Comparison of ENCODE assay signal across 13 cellular contexts in genomic region chr13:59750860-59751259, GRCh38.
A peak's percentile ranks its signal among the peaks of the same experiment; 100 is the strongest.
DNase-seq lines count a peak whose midpoint lies in the region; ATAC-seq and TF ChIP-seq lines count a peak whose summit lies in the region.
"Had no signal": no experiment of that assay in that cellular context is flagged by ENCODE, and none has a peak within 500 bp of the region (broad histone marks: within the 10 kb centered on the region; RNA-seq: fewer than 3 reads in every experiment).

No MANE protein-coding gene starts in this region.

- no peak for TF ChIP-seq CTCF in prostate gland (IDR thresholded peaks at IDR 0.05)

- no peak overlapping the region for H3K4me3 ChIP-seq in prostate gland
- H3K4me3 ChIP-seq: BLaER1 treated with 17β-estradiol and CSF1 and Interleukin-3, amounts not matched to agents 10 nM and 100 nM; upper lobe of right lung had no signal

- no peak overlapping the region for H3K27ac ChIP-seq in prostate gland
- H3K27ac ChIP-seq: BLaER1 treated with 17β-estradiol and CSF1 and Interleukin-3, amounts not matched to agents 10 nM and 100 nM; HL-60; neutrophil; upper lobe of right lung had no signal

- no peaks in the 10 kb centered on the region for H3K36me3 ChIP-seq in prostate gland
- H3K36me3 ChIP-seq: BLaER1 treated with 17β-estradiol and CSF1 and Interleukin-3, amounts not matched to agents 10 nM and 100 nM; neutrophil; upper lobe of right lung had no signal

- DNase-seq in left cardiac atrium = no peak
- DNase-seq in cardiac septum (ENCODE audit: low spot score) = no peak
- DNase-seq in dedifferentiated amniotic fluid mesenchymal stem cell (ENCODE audit: extremely low spot score) = peak; percentile 57
- DNase-seq in kidney glomerular epithelial cell (lab: John Stamatoyannopoulos, UW) = peak; percentile 78
- DNase-seq in T1000 (lab: John Stamatoyannopoulos, UW) = no peak
- no peak for DNase-seq in prostate gland (ENCODE audit: low spot score)
- DNase-seq in HK-2 (ENCODE audit: unreplicated experiment) = no peak
- DNase-seq in NCI-H345 (lab: John Stamatoyannopoulos, UW) = no peak
- DNase-seq: activated gamma-delta T cell treated with Interleukin-2 at 50 U/mL for 16 hours, upper lobe of right lung had no signal

- intact Hi-C loops in left cardiac atrium (cut with DNase I) = no loop called here
- intact Hi-C loops in cardiac septum (cut with DNase I) = no loop called here
- intact Hi-C loops in prostate gland (cut with DNase I) = no loop called here

- no peaks in the 10 kb centered on the region for H3K4me1 ChIP-seq in prostate gland (replicated peaks)
- H3K4me1 ChIP-seq: BLaER1 treated with 17β-estradiol and CSF1 and Interleukin-3, amounts not matched to agents 10 nM and 100 nM; upper lobe of right lung had no signal

- H3K9me3 ChIP-seq in prostate gland = no peaks in the 10 kb centered on the region
- H3K9me3 ChIP-seq: BLaER1 treated with 17β-estradiol and CSF1 and Interleukin-3, amounts not matched to agents 10 nM and 100 nM; neutrophil; upper lobe of right lung had no signal

- whole genome bisulfite sequencing in prostate gland = 28% methylated on average over 7 of the region's 7 CpGs

- peak; percentile 70 for ATAC-seq in left cardiac atrium
- ATAC-seq: upper lobe of right lung had no signal

- H3K27me3 ChIP-seq in prostate gland (replicated peaks; ENCODE audit: insufficient read depth) = no peaks in the 10 kb centered on the region
- H3K27me3 ChIP-seq: BLaER1 treated with 17β-estradiol and CSF1 and Interleukin-3, amounts not matched to agents 10 nM and 100 nM; neutrophil; upper lobe of right lung had no signal

- no peak for TF ChIP-seq POLR2A in prostate gland (IDR thresholded peaks at IDR 0.05)

Comparison
In these comparisons a context has a peak if more than half of its experiments do, and no peak if none do; other contexts are left out.
1. DNase-seq: peak in dedifferentiated amniotic fluid mesenchymal stem cell (single experiment) and kidney glomerular epithelial cell (single experiment); none in left cardiac atrium (single experiment), cardiac septum (single experiment), T1000 (single experiment), prostate gland (single experiment), HK-2 (single experiment) and NCI-H345 (single experiment).